Comparison of ENCODE assay signal across 1 cellular context in genomic region chr5:149957855-149958254, GRCh38.
TF ChIP-seq lines count a peak whose summit lies in the region.

No MANE protein-coding gene starts in this region.

TF ChIP-seq in IMR-90, 13 proteins besides CTCF, POLR2A, EP300 and RAD21 (continued from another document):
- TF ChIP-seq MAFK (IDR thresholded peaks at IDR 0.05; ENCODE audit: low read depth, low read length) (no peak), RCOR1 (IDR thresholded peaks at IDR 0.05; ENCODE audit: insufficient replicate concordance, low read length) (no peak), CEBPB (IDR thresholded peaks at IDR 0.05; ENCODE audit: low read depth, low read length) (no peak), ELK1 (IDR thresholded peaks at IDR 0.05; ENCODE audit: borderline replicate concordance, low read depth, low read length) (no peak), NFE2L2 (IDR thresholded peaks at IDR 0.05; ENCODE audit: low read depth, low read length) (no peak), SMC3 (IDR thresholded peaks at IDR 0.05; ENCODE audit: low read depth, low read length) (no peak), MXI1 (IDR thresholded peaks at IDR 0.05; ENCODE audit: borderline replicate concordance, low read depth, low read length) (no peak)
TF ChIP-seq in IMR-90: peak in this region for 0.
